In the genomic region with DNA sequence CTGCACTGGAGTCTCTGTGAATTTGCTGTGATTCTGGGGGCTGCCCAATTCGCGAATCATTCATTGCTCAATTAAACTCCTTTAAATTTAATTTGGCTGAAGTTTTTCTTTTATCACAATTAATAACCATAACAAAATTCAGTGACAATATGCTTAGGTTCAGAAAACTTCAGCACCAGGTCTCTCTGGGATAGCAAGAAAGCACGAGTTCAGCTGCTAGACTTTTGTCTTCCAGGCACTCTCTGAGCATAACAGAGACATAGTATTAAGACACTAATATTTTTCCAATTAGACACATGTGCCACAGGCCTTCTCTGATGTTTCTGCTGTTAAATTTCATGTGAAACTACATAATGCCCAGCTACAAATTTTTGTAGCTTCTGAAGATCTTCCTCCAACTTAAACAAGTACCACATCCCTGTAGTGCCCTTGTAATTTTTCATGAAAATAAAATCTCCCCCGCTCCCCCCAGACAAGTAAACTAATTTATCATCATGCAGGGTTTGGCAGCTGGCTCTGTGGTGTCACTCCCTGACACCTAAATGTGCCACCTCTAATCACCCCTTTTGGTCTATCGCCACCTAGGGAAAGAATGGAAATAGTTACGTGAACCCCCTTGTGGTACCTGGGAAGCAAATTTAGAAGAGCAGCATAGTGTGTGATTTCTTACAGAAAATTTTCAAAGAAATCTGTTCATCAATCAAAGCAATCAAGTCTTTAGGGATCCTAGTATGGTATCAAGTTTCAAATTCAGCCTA, we compare ENCODE assay signal across 14 cellular contexts.
DNase-seq lines count a peak whose midpoint lies in the region; ATAC-seq and TF ChIP-seq lines count a peak whose summit lies in the region.
"Had no signal": no experiment of that assay in that cellular context is flagged by ENCODE, and none has a peak within 500 bp of the region (broad histone marks: within the 10 kb centered on the region; RNA-seq: fewer than 3 reads in every experiment).

No MANE protein-coding gene starts in this region.

- no peaks in the 10 kb centered on the region for H3K27me3 ChIP-seq in OCI-LY1 (ENCODE audit: insufficient read depth, low read length)

- H3F3A ChIP-seq in OCI-LY1 (ENCODE audit: insufficient read depth, low read length) = no peaks in the 10 kb centered on the region

- peak; percentile 48; the same call in 1 of the 2 replicates for TF ChIP-seq CTCF in OCI-LY1 (IDR thresholded peaks at IDR 0.05; ENCODE audit: low read length)

- H3K79me2 ChIP-seq in OCI-LY1 (ENCODE audit: insufficient read depth, low read length) = no peaks in the 10 kb centered on the region

- H3K36me3 Mint-ChIP-seq in natural killer cell treated with Interleukin-12 subunit alpha and Interleukin-12 subunit beta and Interleukin-15 and Interleukin-18, amount 100 ng/mL, for 72 hours = no peaks in the 10 kb centered on the region
- H3K36me3 Mint-ChIP-seq: activated naive CD8-positive, alpha-beta T cell treated with anti-CD3 and anti-CD28 coated beads for 36 hours; naive B cell had no signal

- no peaks in the 10 kb centered on the region for H3K9me2 ChIP-seq in OCI-LY1 (ENCODE audit: low read depth, low read length)

- H3K36me3 ChIP-seq in OCI-LY1 (ENCODE audit: insufficient read depth, low read length) = no peaks in the 10 kb centered on the region

- no peak overlapping the region for H3K9ac ChIP-seq in OCI-LY1 (ENCODE audit: low read length)

- no peaks in the 10 kb centered on the region for H3K4me1 ChIP-seq in OCI-LY1 (ENCODE audit: insufficient read depth, low read length, severe bottlenecking)

- H3K4me1 Mint-ChIP-seq in natural killer cell treated with Interleukin-12 subunit alpha and Interleukin-12 subunit beta and Interleukin-15 and Interleukin-18, amount 100 ng/mL, for 72 hours (ENCODE audit: low read depth in 2 of 2) = no peaks in the 10 kb centered on the region
- H3K4me1 Mint-ChIP-seq: activated naive CD8-positive, alpha-beta T cell treated with anti-CD3 and anti-CD28 coated beads for 36 hours; naive B cell had no signal

- no peaks in the 10 kb centered on the region for H3K9me3 Mint-ChIP-seq in natural killer cell treated with Interleukin-12 subunit alpha and Interleukin-12 subunit beta and Interleukin-15 and Interleukin-18, amount 100 ng/mL, for 72 hours
- H3K9me3 Mint-ChIP-seq: activated naive CD8-positive, alpha-beta T cell treated with anti-CD3 and anti-CD28 coated beads for 36 hours; naive B cell had no signal

- H3K4me3 Mint-ChIP-seq in natural killer cell treated with Interleukin-12 subunit alpha and Interleukin-12 subunit beta and Interleukin-15 and Interleukin-18, amount 100 ng/mL, for 72 hours = no peak overlapping the region
- H3K4me3 Mint-ChIP-seq: activated naive CD8-positive, alpha-beta T cell treated with anti-CD3 and anti-CD28 coated beads for 36 hours; naive B cell had no signal

- no peak overlapping the region for H3K27ac Mint-ChIP-seq in natural killer cell treated with Interleukin-12 subunit alpha and Interleukin-12 subunit beta and Interleukin-15 and Interleukin-18, amount 100 ng/mL, for 72 hours
- H3K27ac Mint-ChIP-seq: activated naive CD8-positive, alpha-beta T cell treated with anti-CD3 and anti-CD28 coated beads for 36 hours; naive B cell had no signal

- H3K9me3 ChIP-seq in OCI-LY1 (ENCODE audit: low read length) = no peaks in the 10 kb centered on the region

- no peak overlapping the region for H3K4me3 ChIP-seq in OCI-LY1 (ENCODE audit: low read depth, low read length, poor library complexity, severe bottlenecking)

- no peak overlapping the region for H3K4me2 ChIP-seq in OCI-LY1 (ENCODE audit: low read length)

- H3K27ac ChIP-seq in OCI-LY1 (ENCODE audit: low read depth, low read length, poor library complexity, severe bottlenecking) = no peak overlapping the region

- DNase-seq in DMS53 (lab: John Stamatoyannopoulos, UW) (peak; percentile 71), iPS DF 19.7 (ENCODE audit: low read depth, low spot score) (peak; percentile 17), kidney glomerular epithelial cell (lab: John Stamatoyannopoulos, UW) (no peak)
- DNase-seq in natural killer cell treated with Interleukin-12 subunit alpha and Interleukin-12 subunit beta and Interleukin-15 and Interleukin-18, amount 100 ng/mL, for 72 hours (ENCODE audit: low spot score) = no peak
- DNase-seq: activated CD4-positive, alpha-beta T cell treated with anti-CD3 and anti-CD28 coated beads for 48 hours; activated naive CD8-positive, alpha-beta T cell treated with anti-CD3 and anti-CD28 coated beads for 36 hours; effector memory CD4-positive, alpha-beta T cell; hypothalamus; naive B cell; SHP77 had no signal

- peaks cover 8 to 24% of the 10 kb centered on the region in 2 donors for H3K27me3 Mint-ChIP-seq in natural killer cell treated with Interleukin-12 subunit alpha and Interleukin-12 subunit beta and Interleukin-15 and Interleukin-18, amount 100 ng/mL, for 72 hours
- H3K27me3 Mint-ChIP-seq: activated naive CD8-positive, alpha-beta T cell treated with anti-CD3 and anti-CD28 coated beads for 36 hours had no signal

- no peak overlapping the region for H2AFZ ChIP-seq in OCI-LY1 (ENCODE audit: low read length)

- H4K20me1 ChIP-seq in OCI-LY1 (ENCODE audit: insufficient read depth, low read length) = no peaks in the 10 kb centered on the region

- ATAC-seq in GM21367 (IDR thresholded peaks at IDR 0.05; ENCODE audit: unreplicated experiment) (peak; percentile 62), HG03108 (IDR thresholded peaks at IDR 0.05; ENCODE audit: unreplicated experiment) (no peak), HG03139 (IDR thresholded peaks at IDR 0.05; ENCODE audit: unreplicated experiment) (no peak)
- ATAC-seq in natural killer cell treated with Interleukin-12 subunit alpha and Interleukin-12 subunit beta and Interleukin-15 and Interleukin-18, amount 100 ng/mL, for 72 hours = no peak

Comparison
In these comparisons a context has a peak if more than half of its experiments do, and no peak if none do; other contexts are left out.
1. DNase-seq: peak in DMS53 (single experiment) and iPS DF 19.7 (single experiment); none in natural killer cell treated with Interleukin-12 subunit alpha and Interleukin-12 subunit beta and Interleukin-15 and Interleukin-18, amount 100 ng/mL, for 72 hours (single experiment) and kidney glomerular epithelial cell (single experiment).